ENCODE assay signal across 16 cellular contexts in the genomic region with DNA sequence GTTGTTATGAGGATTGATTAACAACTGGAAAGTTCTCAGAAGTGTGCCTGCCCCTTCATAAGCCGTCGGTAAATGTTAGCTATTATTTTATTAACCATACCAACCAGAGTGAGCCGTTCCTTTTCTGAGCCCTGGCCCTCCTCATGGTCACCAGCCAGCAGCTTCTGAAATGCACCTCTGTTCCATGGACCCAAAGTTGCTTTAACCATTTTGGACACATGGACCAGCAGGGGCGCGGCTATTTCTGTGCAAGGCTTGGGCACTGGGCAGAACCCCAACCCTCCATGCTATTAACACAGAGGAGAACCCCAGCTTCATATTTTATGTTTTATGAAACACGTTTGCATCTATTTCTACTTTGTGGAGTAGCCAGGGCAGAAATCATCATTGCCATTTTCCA. TPM values are rescaled to one million over a fixed set of nuclear protein-coding genes. Genes with fewer than 3 reads are reported as not detected.
A peak's percentile ranks its signal among the peaks of the same experiment; 100 is the strongest.
DNase-seq lines count a peak whose midpoint lies in the region; ATAC-seq and TF ChIP-seq lines count a peak whose summit lies in the region.
"Had no signal": no experiment of that assay in that cellular context is flagged by ENCODE, and none has a peak within 500 bp of the region (broad histone marks: within the 10 kb centered on the region; RNA-seq: fewer than 3 reads in every experiment).

No MANE protein-coding gene starts in this region.

- no peak for TF ChIP-seq POLR2A in sigmoid colon (IDR thresholded peaks at IDR 0.05)
- no peak for TF ChIP-seq POLR2A in thyroid gland (IDR thresholded peaks at IDR 0.05)

- H3K4me2 ChIP-seq in hepatocyte: peak overlapping the region; percentile 40

- H3K79me2 ChIP-seq in hepatocyte: no peaks in the 10 kb centered on the region

- ATAC-seq in aorta (ENCODE audit: low FRiP score): no peak
- no peak for ATAC-seq in left lung
- ATAC-seq: foreskin keratinocyte, PC-3 had no signal

- H3K9me3 ChIP-seq in right atrium auricular region (no peaks in the 10 kb centered on the region), hepatocyte (ENCODE audit: low read depth) (no peaks in the 10 kb centered on the region), sigmoid colon (no peaks in the 10 kb centered on the region), aorta (ENCODE audit: control insufficient read depth, low read length) (no peaks in the 10 kb centered on the region), left lung (no peaks in the 10 kb centered on the region), thyroid gland (no peaks in the 10 kb centered on the region)

- 64% methylated on average over 6 of the region's 6 CpGs for WGBS in hepatocyte (ENCODE audit: low lambda C conversion rate, missing lambda C conversion rate)
- WGBS in sigmoid colon, 2 donors: 71 to 80% methylated on average over 6 of the region's 6 CpGs
- 5 to 6% methylated on average over 6 of the region's 6 CpGs for WGBS in aorta, 2 donors
- WGBS in thyroid gland, 2 donors: 64 to 68% methylated on average over 6 of the region's 6 CpGs

- peak overlapping the region; percentile 69 to 72 for H3K27ac ChIP-seq in right atrium auricular region
- peak overlapping the region; percentile 96 for H3K27ac ChIP-seq in hepatocyte
- peak overlapping the region; percentile 81 to 95 (median 86) for H3K27ac ChIP-seq in sigmoid colon
- H3K27ac ChIP-seq in aorta (ENCODE audit: low read depth in 1 of 2, low read length in 2 of 2): peak overlapping the region; percentile 54 to 81
- H3K27ac ChIP-seq in left lung: peak overlapping the region in 1 of 2 donors; percentile 56
- peak overlapping the region in 1 of 3 donors; percentile 10 for H3K27ac ChIP-seq in thyroid gland
- H3K27ac ChIP-seq: foreskin keratinocyte had no signal

- H3K27me3 ChIP-seq in right atrium auricular region (no peaks in the 10 kb centered on the region), hepatocyte (no peaks in the 10 kb centered on the region), sigmoid colon (no peaks in the 10 kb centered on the region), aorta (ENCODE audit: control insufficient read depth in 1 of 2, insufficient read depth in 2 of 2, low read length in 1 of 2) (no peaks in the 10 kb centered on the region), left lung (no peaks in the 10 kb centered on the region), thyroid gland (no peaks in the 10 kb centered on the region)

- H3K9me2 ChIP-seq in hepatocyte (replicated peaks; ENCODE audit: insufficient read depth): no peaks in the 10 kb centered on the region

- no peak for TF ChIP-seq CTCF in right atrium auricular region (IDR thresholded peaks at IDR 0.05)
- TF ChIP-seq CTCF in hepatocyte (IDR thresholded peaks at IDR 0.05; ENCODE audit: poor library complexity): no peak
- peak in 1 of 4 experiments; percentile 14 for TF ChIP-seq CTCF in sigmoid colon (IDR thresholded peaks at IDR 0.05)
- no peak for TF ChIP-seq CTCF in left lung (IDR thresholded peaks at IDR 0.05)
- no peak for TF ChIP-seq CTCF in thyroid gland (IDR thresholded peaks at IDR 0.05)

- no peak for TF ChIP-seq EP300 in sigmoid colon (IDR thresholded peaks at IDR 0.05)

- intact Hi-C loops in cardiac septum (cut with DNase I) (no loop called here), sigmoid colon (cut with DNase I) (loop anchor here (2.0 kb wide), 1 partner anchor 145 kb away; no protein-coding TSS in a partner anchor), aorta (cut with DNase I) (loop anchor here in 1 of 2 donors (5.0 kb wide), 1 partner anchor 157 kb away; no protein-coding TSS in a partner anchor), left lung (cut with DNase I) (no loop called here), thyroid gland (cut with DNase I) (no loop called here)

- no peaks in the 10 kb centered on the region for H4K20me1 ChIP-seq in hepatocyte (ENCODE audit: insufficient read depth, poor library complexity, severe bottlenecking)

- H3K4me3 ChIP-seq in right atrium auricular region (no peak overlapping the region), hepatocyte (no peak overlapping the region), sigmoid colon (no peak overlapping the region), aorta (ENCODE audit: low read length in 2 of 2) (no peak overlapping the region), left lung (no peak overlapping the region), thyroid gland (replicated peaks in 1 of 3) (no peak overlapping the region)

- no peak overlapping the region for H2AFZ ChIP-seq in hepatocyte

- H3K36me3 ChIP-seq in right atrium auricular region: no peaks in the 10 kb centered on the region
- H3K36me3 ChIP-seq in hepatocyte (replicated peaks; ENCODE audit: insufficient read depth, low read depth): no peaks in the 10 kb centered on the region
- H3K36me3 ChIP-seq in sigmoid colon: no peaks in the 10 kb centered on the region
- no peaks in the 10 kb centered on the region for H3K36me3 ChIP-seq in aorta (ENCODE audit: control insufficient read depth in 1 of 2, insufficient read depth in 2 of 2, low read length in 1 of 2)
- H3K36me3 ChIP-seq in left lung: no peaks in the 10 kb centered on the region
- H3K36me3 ChIP-seq in thyroid gland: no peaks in the 10 kb centered on the region

- H3K4me1 ChIP-seq in right atrium auricular region: peaks cover 0 to 67% of the 10 kb centered on the region in 2 donors
- peaks cover 63% of the 10 kb centered on the region for H3K4me1 ChIP-seq in hepatocyte (ENCODE audit: insufficient read depth)
- peaks cover 0 to 84% (median 83%) of the 10 kb centered on the region in 4 donors for H3K4me1 ChIP-seq in sigmoid colon
- peaks cover 0 to 11% of the 10 kb centered on the region in 2 donors for H3K4me1 ChIP-seq in aorta (ENCODE audit: control insufficient read depth in 1 of 2, insufficient read depth in 2 of 2, low read length in 2 of 2)
- peaks cover 26 to 28% of the 10 kb centered on the region in 2 donors for H3K4me1 ChIP-seq in left lung
- peaks cover 4 to 35% of the 10 kb centered on the region in 2 donors for H3K4me1 ChIP-seq in thyroid gland
- H3K4me1 ChIP-seq: foreskin keratinocyte had no signal

- DNase-seq in right atrium auricular region (ENCODE audit: low spot score) (no peak), cardiac septum (ENCODE audit: low spot score) (no peak), hepatocyte (ENCODE audit: low spot score) (no peak), sigmoid colon (no peak), aorta (no peak), left lung (no peak), thyroid gland (no peak)
- DNase-seq in stimulated activated CD4-positive, alpha-beta T cell treated with anti-CD3 and anti-CD28 coated beads, Interleukin-4, amount 100 ng/mL, for 4 hours: no peak
- DNase-seq: effector CD8-positive, alpha-beta T cell; foreskin keratinocyte; GOT3; Karpas-422; NCI-H1694 treated with DMSO at 0.1 percent for 48 hours; NCI-H510A treated with DMSO at 0.1 percent for 48 hours; PC-3 had no signal

RNA-seq across cellular contexts. Expression of a gene that starts 18.6 kb away (rescaled TPM):
- not detected for total RNA-seq in right atrium auricular region
- total RNA-seq in cardiac septum: not detected
- total RNA-seq in hepatocyte: not detected in 2 replicates
- not detected in 2 replicates for polyA plus RNA-seq in hepatocyte
- total RNA-seq in sigmoid colon: not detected
- polyA plus RNA-seq in sigmoid colon: 10 to 100 TPM in 1 of 3 donors, not detected in 2; 11.4 TPM
- total RNA-seq in aorta: not detected
- 1 to 10 TPM in 1 of 2 donors, under 1 TPM in 1; 0.61 to 5.0 TPM for polyA plus RNA-seq in aorta
- 100 to 1,000 TPM in 1 of 2 donors, 1 to 10 TPM in 1; 3.5 to 397 TPM for total RNA-seq in left lung
- total RNA-seq in thyroid gland: not detected
- total RNA-seq: foreskin keratinocyte; PC-3; T-helper 1 cell treated with Interleukin-12 subunit alpha and Interleukin-12 subunit beta and Interleukin-4 antibody, amounts not matched to agents 30 ng/mL and 1 ng/mL, for 36 hours had no signal
- polyA plus RNA-seq: foreskin keratinocyte had no signal
